Comparison of ENCODE assay signal across 8 cellular contexts in the genomic region with DNA sequence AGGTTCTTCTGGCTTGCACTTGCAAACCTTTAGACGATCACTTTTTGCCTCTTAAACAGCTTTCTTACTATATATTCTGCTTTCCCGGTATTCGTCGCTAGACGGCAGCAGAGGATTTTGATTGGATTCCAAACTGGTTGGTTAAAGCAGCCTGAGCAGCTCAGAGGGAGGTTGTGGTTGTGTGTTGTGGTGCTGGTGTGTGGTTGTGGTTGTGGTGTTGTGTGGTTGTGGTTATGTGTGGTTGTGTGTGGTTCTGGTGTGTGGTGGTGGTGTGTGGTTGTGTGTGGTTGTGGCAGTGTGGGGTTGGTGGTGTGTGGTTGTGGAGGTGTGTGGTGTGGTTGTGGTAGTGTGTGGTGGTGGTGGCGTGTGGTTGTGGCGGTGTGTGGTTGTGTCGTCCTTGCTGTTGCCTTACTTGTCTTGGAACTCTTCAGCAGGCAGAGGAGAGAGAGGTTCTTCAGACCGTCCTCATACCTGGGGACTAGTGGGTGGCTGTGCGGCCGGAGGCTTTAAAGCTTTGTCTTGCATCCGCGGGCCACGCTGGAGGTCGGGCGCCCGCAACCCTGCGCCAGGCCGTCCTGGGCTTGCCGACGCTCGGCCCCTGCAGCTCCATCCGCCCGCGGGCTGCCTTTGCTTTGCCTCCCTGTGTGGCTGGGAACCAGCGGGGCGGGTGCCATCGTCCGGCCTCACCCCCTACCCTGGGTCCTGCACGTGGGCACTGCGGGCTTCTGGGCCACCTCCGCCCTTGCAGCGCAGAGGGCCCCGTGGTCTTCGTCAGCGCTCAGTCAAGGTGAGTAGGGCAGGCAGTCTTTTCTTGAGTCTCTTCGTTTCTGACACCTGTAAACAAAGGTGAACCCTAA.
A peak's percentile ranks its signal among the peaks of the same experiment; 100 is the strongest.
DNase-seq lines count a peak whose midpoint lies in the region; ATAC-seq and TF ChIP-seq lines count a peak whose summit lies in the region.

No MANE protein-coding gene starts in this region.

- TF ChIP-seq CTCF in OCI-LY7 (conservative IDR thresholded peaks at IDR 0.05; ENCODE audit: low read length) (peak; percentile 75), cardiac fibroblast (IDR thresholded peaks at IDR 0.05; ENCODE audit: low read depth, low read length) (peak; percentile 94), thyroid gland (IDR thresholded peaks at IDR 0.05) (peak in 4 of 6 experiments; percentile 39 to 87 (median 66))

- H3K4me2 ChIP-seq in OCI-LY7 (ENCODE audit: low read length), result no peak overlapping the region

- peak; percentile 84 for ATAC-seq in left colon
- ATAC-seq in HG03521 (IDR thresholded peaks at IDR 0.05; ENCODE audit: unreplicated experiment), result no peak
- no peak for ATAC-seq in GM21381 (IDR thresholded peaks at IDR 0.05; ENCODE audit: unreplicated experiment)

- WGBS in thyroid gland, 2 donors, result 73 to 74% methylated on average over 35 to 37 of the region's 37 CpGs

- H3K27me3 ChIP-seq in thyroid gland, result no peaks in the 10 kb centered on the region

- H4K20me1 ChIP-seq in OCI-LY7 (ENCODE audit: insufficient read depth, low read length), result no peaks in the 10 kb centered on the region

- H3K36me3 ChIP-seq in OCI-LY7 (ENCODE audit: insufficient read depth, low read length) (no peaks in the 10 kb centered on the region), thyroid gland (no peaks in the 10 kb centered on the region)

- no peak overlapping the region for H2AFZ ChIP-seq in OCI-LY7 (ENCODE audit: low read length)

- H3K79me2 ChIP-seq in OCI-LY7 (ENCODE audit: insufficient read depth, low read depth, low read length), result no peaks in the 10 kb centered on the region

- H3K27ac ChIP-seq in OCI-LY7 (ENCODE audit: low read depth, low read length, poor library complexity, severe bottlenecking) (no peak overlapping the region), thyroid gland (no peak overlapping the region)

- CTCF ChIA-PET in OCI-LY7 (lab: Charles Lee; ENCODE audit: unreplicated experiment), result no interaction called here

- peak; percentile 31 for DNase-seq in GDM1 (lab: John Stamatoyannopoulos, UW)
- DNase-seq in HuH-7 (ENCODE audit: low spot score), result peak; percentile 63
- peak; percentile 29 for DNase-seq in OCI-LY7 (ENCODE audit: low spot score)
- peak; percentile 77 to 83 for DNase-seq in cardiac fibroblast (ENCODE audit: low read depth in 2 of 2)
- DNase-seq in left colon, result peak; percentile 42 to 77
- DNase-seq in thyroid gland, result peak; percentile 50 to 60

- no TSS peak for BruUV-seq in OCI-LY7 (replicated peaks; lab: Mats Ljungman, UMichigan)

- POLR2A ChIA-PET in OCI-LY7 (lab: Charles Lee), result no interaction called here

- intact Hi-C loops in OCI-LY7 (cut with micrococcal nuclease; ENCODE audit: unreplicated experiment), result no loop called here
- intact Hi-C loops in left colon (cut with DNase I, micrococcal nuclease), result loop anchor here in 1 of 2 donors (10.0 kb wide), 2 partner anchors 84 to 254 kb away; no protein-coding TSS in a partner anchor
- intact Hi-C loops in thyroid gland (cut with DNase I), result loop anchor here (10.0 kb wide), 1 partner anchor 104 kb away; no protein-coding TSS in a partner anchor

- H3K4me1 ChIP-seq in OCI-LY7 (ENCODE audit: insufficient read depth, low read length, poor library complexity, severe bottlenecking) (no peaks in the 10 kb centered on the region), thyroid gland (no peaks in the 10 kb centered on the region)

- TF ChIP-seq POLR2A in thyroid gland (IDR thresholded peaks at IDR 0.05), result no peak

- no peaks in the 10 kb centered on the region for H3K9me2 ChIP-seq in OCI-LY7 (ENCODE audit: insufficient read depth, low read length)

- H3K9me3 ChIP-seq in OCI-LY7 (ENCODE audit: low read length) (no peaks in the 10 kb centered on the region), thyroid gland (no peaks in the 10 kb centered on the region)

- H3K4me3 ChIP-seq in OCI-LY7 (ENCODE audit: low read depth, low read length, poor library complexity, severe bottlenecking), result no peak overlapping the region
- no peak overlapping the region for H3K4me3 ChIP-seq in cardiac fibroblast (replicated peaks in 1 of 2; ENCODE audit: low read depth in 2 of 2, low read length in 2 of 2)
- no peak overlapping the region for H3K4me3 ChIP-seq in thyroid gland (replicated peaks in 1 of 3)

Comparison
In these comparisons a context has a peak if more than half of its experiments do, and no peak if none do; other contexts are left out.
1. DNase-seq: peak in every context shown above with its lines; median percentile 80 in cardiac fibroblast; 63 in HuH-7; 60 in left colon; 55 in thyroid gland; 31 in GDM1; 29 in OCI-LY7.